ENCODE assay signal across 28 cellular contexts in genomic region chr11:69465236-69466000, GRCh38. TPM values are rescaled to one million over a fixed set of nuclear protein-coding genes. Genes with fewer than 3 reads are reported as not detected.
DNase-seq lines count a peak whose midpoint lies in the region; ATAC-seq, FAIRE-seq and TF ChIP-seq lines count a peak whose summit lies in the region.
"Had no signal": no experiment of that assay in that cellular context is flagged by ENCODE, and none has a peak within 500 bp of the region (broad histone marks: within the 10 kb centered on the region; RNA-seq: fewer than 3 reads in every experiment).

No MANE protein-coding gene starts in this region.

- dilution Hi-C loops in endothelial cell of umbilical vein (cut with MboI; ENCODE audit: extremely low pct_ligation_motif_present, low sequenced_read_pairs): no loop called here

- in situ Hi-C loops in transverse colon (cut with MboI; ENCODE audit: low pct_ligation_motif_present in 1 of 4, low pct_unique_long_range_greater_than_20kb in 1 of 4, low sequenced_read_pairs in 3 of 4): no loop called here

- CTCF ChIA-PET in endothelial cell of umbilical vein (lab: Charles Lee): interaction anchor here (0.6 to 1.8 kb wide), 3 partner anchors 9 to 334 kb away, joined by 3 to 5 read pairs (median 5); no protein-coding TSS in a partner anchor

- no peak for TF ChIP-seq CTCF in endothelial cell of umbilical vein (IDR thresholded peaks at IDR 0.05; ENCODE audit: extremely low read depth in 1 of 2, insufficient read depth in 1 of 2, low read depth in 1 of 2, low read length in 2 of 2)
- TF ChIP-seq CTCF in lower lobe of right lung (IDR thresholded peaks at IDR 0.05): no peak
- TF ChIP-seq CTCF in transverse colon (IDR thresholded peaks at IDR 0.05): no peak
- TF ChIP-seq CTCF in upper lobe of left lung (IDR thresholded peaks at IDR 0.05): no peak

- H3K4me3 ChIP-seq in endothelial cell of umbilical vein (replicated peaks in 1 of 3; ENCODE audit: insufficient read depth in 1 of 3, low read depth in 1 of 3, low read length in 3 of 3): no peak overlapping the region
- H3K4me3 ChIP-seq in lower lobe of right lung: no peak overlapping the region
- H3K4me3 ChIP-seq in transverse colon: no peak overlapping the region
- no peak overlapping the region for H3K4me3 ChIP-seq in upper lobe of left lung
- H3K4me3 ChIP-seq: A549, psoas muscle, stomach, tibial nerve had no signal

- no peak overlapping the region for H2AFZ ChIP-seq in endothelial cell of umbilical vein (ENCODE audit: low read depth, low read length)

- BruUV-seq in endothelial cell of umbilical vein (replicated peaks; lab: Mats Ljungman, UMichigan): no TSS peak

- H3K4me2 ChIP-seq in endothelial cell of umbilical vein (ENCODE audit: insufficient read depth, low read length): no peak overlapping the region
- H3K4me2 ChIP-seq: A549 had no signal

- H3K36me3 ChIP-seq in endothelial cell of umbilical vein (ENCODE audit: control insufficient read depth in 2 of 2, extremely low read depth in 1 of 2, insufficient read depth in 2 of 2, low read length in 2 of 2) (no peaks in the 10 kb centered on the region), lower lobe of right lung (no peaks in the 10 kb centered on the region), transverse colon (no peaks in the 10 kb centered on the region), upper lobe of left lung (no peaks in the 10 kb centered on the region)
- H3K36me3 ChIP-seq: neutrophil, stomach, tibial nerve had no signal

- TF ChIP-seq POLR2A in endothelial cell of umbilical vein (IDR thresholded peaks at IDR 0.05; ENCODE audit: low read depth, low read length): no peak
- TF ChIP-seq POLR2A in transverse colon (IDR thresholded peaks at IDR 0.05): no peak
- no peak for TF ChIP-seq POLR2A in upper lobe of left lung (IDR thresholded peaks at IDR 0.05)

- intact Hi-C loops in Right ventricle myocardium superior (cut with DNase I): no loop called here
- intact Hi-C loops in cardiac septum (cut with DNase I): no loop called here
- intact Hi-C loops in endothelial cell of umbilical vein (cut with micrococcal nuclease): no loop called here
- intact Hi-C loops in lower lobe of right lung (cut with DNase I): no loop called here
- intact Hi-C loops in transverse colon (cut with DNase I; ENCODE audit: low total_unique reads): no loop called here

- DNase-seq in Right ventricle myocardium superior: peak; percentile 30
- no peak for DNase-seq in cardiac septum (ENCODE audit: low spot score)
- no peak for DNase-seq in endothelial cell of umbilical vein (ENCODE audit: low read depth, low spot score)
- DNase-seq in lower lobe of right lung: peak; percentile 38
- peak; percentile 64 for DNase-seq in transverse colon
- no peak for DNase-seq in upper lobe of left lung
- DNase-seq: activated CD8-positive, alpha-beta T cell treated with anti-CD3 and anti-CD28 coated beads, Interleukin-2, amount 10 ng/mL, durations not matched to agents 7 days and 5 days; AML-193; caudate nucleus; CD4-positive, alpha-beta memory T cell; EL; glutamatergic neuron; NCI-H1105; NCI-H1930; NCI-H748 treated with DMSO at 0.1 percent for 48 hours; stomach had no signal

- no peaks in the 10 kb centered on the region for H3K9me1 ChIP-seq in endothelial cell of umbilical vein (replicated peaks; ENCODE audit: control insufficient read depth, extremely low read depth, insufficient read depth, low read length)

- H3K27me3 ChIP-seq in endothelial cell of umbilical vein (ENCODE audit: control insufficient read depth in 2 of 2, insufficient read depth in 2 of 2, low read length in 2 of 2) (no peaks in the 10 kb centered on the region), lower lobe of right lung (ENCODE audit: low read depth) (no peaks in the 10 kb centered on the region), transverse colon (no peaks in the 10 kb centered on the region), upper lobe of left lung (no peaks in the 10 kb centered on the region)
- H3K27me3 ChIP-seq: tibial nerve had no signal

- H4K20me1 ChIP-seq in endothelial cell of umbilical vein (replicated peaks; ENCODE audit: control insufficient read depth, extremely low read depth, insufficient read depth, low read length): no peaks in the 10 kb centered on the region

- H3K4me1 ChIP-seq in endothelial cell of umbilical vein (ENCODE audit: control insufficient read depth, extremely low read depth, insufficient read depth, low read length): no peaks in the 10 kb centered on the region
- H3K4me1 ChIP-seq in lower lobe of right lung: peaks cover 13% of the 10 kb centered on the region
- H3K4me1 ChIP-seq in transverse colon: peaks cover 11 to 57% (median 50%) of the 10 kb centered on the region in 4 donors
- peaks cover 3 to 16% (median 11%) of the 10 kb centered on the region in 4 donors for H3K4me1 ChIP-seq in upper lobe of left lung
- H3K4me1 ChIP-seq: A549, psoas muscle had no signal

- WGBS in transverse colon (ENCODE audit: low coverage in 1 of 2), 2 donors: 67% methylated on average over 15 of the region's 17 CpGs; no CpG with 5 or more reads in 1 of the 2 donors
- WGBS in upper lobe of left lung, 2 donors: 67 to 75% methylated on average over 13 to 17 of the region's 17 CpGs

- no peaks in the 10 kb centered on the region for H3K79me2 ChIP-seq in endothelial cell of umbilical vein (ENCODE audit: control insufficient read depth, insufficient read depth, low read length)

- ATAC-seq in Right ventricle myocardium superior (ENCODE audit: poor library complexity) (no peak), lower lobe of right lung (no peak), HG03432 (IDR thresholded peaks at IDR 0.05; ENCODE audit: unreplicated experiment) (no peak), upper lobe of left lung (ENCODE audit: low FRiP score in 2 of 2) (no peak), HG02884 (IDR thresholded peaks at IDR 0.05; ENCODE audit: unreplicated experiment) (no peak)
- ATAC-seq: A549; activated CD8-positive, alpha-beta T cell treated with anti-CD3 and anti-CD28 coated beads, Interleukin-2, amount 10 ng/mL, durations not matched to agents 7 days and 5 days; activated naive CD4-positive, alpha-beta T cell treated with anti-CD3 and anti-CD28 coated beads, Interleukin-2, amount 50 U/mL, for 72 hours; psoas muscle had no signal

- no peak for TF ChIP-seq EP300 in transverse colon (IDR thresholded peaks at IDR 0.05; ENCODE audit: low read depth)
- TF ChIP-seq EP300 in upper lobe of left lung (IDR thresholded peaks at IDR 0.05): no peak

- POLR2A ChIA-PET in endothelial cell of umbilical vein (lab: Charles Lee): no interaction called here

- peak; percentile 8 for FAIRE-seq in endothelial cell of umbilical vein (lab: Jason Lieb, UNC)
- FAIRE-seq: A549, GM12892, RCC 7860 had no signal

- H3K9me3 ChIP-seq in endothelial cell of umbilical vein (replicated peaks; ENCODE audit: control insufficient read depth, insufficient read depth, low read length) (peaks cover 7% of the 10 kb centered on the region), lower lobe of right lung (peaks cover 10% of the 10 kb centered on the region), transverse colon (peaks cover 0 to 3% of the 10 kb centered on the region in 2 donors), upper lobe of left lung (peaks cover 0 to 10% (median 6%) of the 10 kb centered on the region in 4 donors)
- H3K9me3 ChIP-seq: neutrophil, psoas muscle had no signal

- no peak overlapping the region for H3K9ac ChIP-seq in endothelial cell of umbilical vein (replicated peaks; ENCODE audit: extremely low read depth, insufficient read depth, low read length)

- H3K27ac ChIP-seq in endothelial cell of umbilical vein (ENCODE audit: insufficient read depth, low read depth, low read length) (no peak overlapping the region), lower lobe of right lung (no peak overlapping the region), transverse colon (peak overlapping the region; percentile 68 to 82 (median 74)), upper lobe of left lung (no peak overlapping the region)
- H3K27ac ChIP-seq: A549, neutrophil, psoas muscle, stomach had no signal

TF ChIP-seq in endothelial cell of umbilical vein, 7 proteins besides CTCF, POLR2A, EP300 and RAD21:
- TF ChIP-seq MYC (IDR thresholded peaks at IDR 0.05; ENCODE audit: low read depth, low read length) (no peak), POLR2AphosphoS5 (IDR thresholded peaks at IDR 0.05; ENCODE audit: insufficient read depth, low read depth, low read length) (no peak), JUN (IDR thresholded peaks at IDR 0.05; ENCODE audit: borderline replicate concordance, insufficient read depth, insufficient read length, low read depth) (no peak), FOS (IDR thresholded peaks at IDR 0.05; ENCODE audit: borderline replicate concordance, insufficient read depth, low read length) (no peak), GATA2 (IDR thresholded peaks at IDR 0.05; ENCODE audit: insufficient read depth, insufficient read length, low read depth, low read length) (no peak)

RNA-seq across cellular contexts. Expression of gene LINC01488, which starts 16.0 kb away (rescaled TPM):
- total RNA-seq in Right ventricle myocardium superior (0.22 TPM), cardiac septum (0.19 TPM), endothelial cell of umbilical vein (not detected in 2 replicates), lower lobe of right lung (not detected), transverse colon (not detected), upper lobe of left lung (not detected)
- not detected in 2 replicates for polyA plus RNA-seq in endothelial cell of umbilical vein
- polyA plus RNA-seq in endothelial cell of umbilical vein (2011; cell fraction: cytosol; rRNA removed): not detected in 2 replicates
- not detected in 2 replicates for polyA plus RNA-seq in endothelial cell of umbilical vein (2011; cell fraction: nucleus; rRNA removed)
- polyA plus RNA-seq in endothelial cell of umbilical vein (2012): not detected in 2 replicates
- polyA minus RNA-seq in endothelial cell of umbilical vein: not detected in 2 replicates
- polyA minus RNA-seq in endothelial cell of umbilical vein (2011; cell fraction: cytosol; rRNA and poly(A)+ RNA removed): not detected
- polyA minus RNA-seq in endothelial cell of umbilical vein (2011; cell fraction: nucleus; rRNA and poly(A)+ RNA removed): not detected in 2 replicates
- total RNA-seq: activated CD8-positive, alpha-beta T cell treated with anti-CD3 and anti-CD28 coated beads, Interleukin-2, amount 10 ng/mL, durations not matched to agents 7 days and 5 days; activated naive CD4-positive, alpha-beta T cell treated with anti-CD3 and anti-CD28 coated beads, Interleukin-2, amount 50 U/mL, for 72 hours; CD4-positive, alpha-beta memory T cell; kidney epithelial cell; psoas muscle; skeletal muscle tissue; stomach; T-helper 1 cell treated with Interleukin-12 subunit alpha and Interleukin-12 subunit beta and Interleukin-4 antibody, amounts not matched to agents 30 ng/mL and 1 ng/mL, for 36 hours; tibial nerve had no signal
- polyA plus RNA-seq: CD4-positive, alpha-beta memory T cell; stomach had no signal

Comparison
In these comparisons a context has a peak if more than half of its experiments do, and no peak if none do; other contexts are left out.
1. DNase-seq: peak in Right ventricle myocardium superior (single experiment), lower lobe of right lung (single experiment) and transverse colon (single experiment); none in cardiac septum (single experiment), endothelial cell of umbilical vein (single experiment) and upper lobe of left lung (0 of 2).
2. H3K27ac ChIP-seq: peak in transverse colon (4 of 4); none in endothelial cell of umbilical vein (single experiment), lower lobe of right lung (single experiment) and upper lobe of left lung (0 of 4).